Comparison of ENCODE assay signal across 8 cellular contexts in the genomic region with DNA sequence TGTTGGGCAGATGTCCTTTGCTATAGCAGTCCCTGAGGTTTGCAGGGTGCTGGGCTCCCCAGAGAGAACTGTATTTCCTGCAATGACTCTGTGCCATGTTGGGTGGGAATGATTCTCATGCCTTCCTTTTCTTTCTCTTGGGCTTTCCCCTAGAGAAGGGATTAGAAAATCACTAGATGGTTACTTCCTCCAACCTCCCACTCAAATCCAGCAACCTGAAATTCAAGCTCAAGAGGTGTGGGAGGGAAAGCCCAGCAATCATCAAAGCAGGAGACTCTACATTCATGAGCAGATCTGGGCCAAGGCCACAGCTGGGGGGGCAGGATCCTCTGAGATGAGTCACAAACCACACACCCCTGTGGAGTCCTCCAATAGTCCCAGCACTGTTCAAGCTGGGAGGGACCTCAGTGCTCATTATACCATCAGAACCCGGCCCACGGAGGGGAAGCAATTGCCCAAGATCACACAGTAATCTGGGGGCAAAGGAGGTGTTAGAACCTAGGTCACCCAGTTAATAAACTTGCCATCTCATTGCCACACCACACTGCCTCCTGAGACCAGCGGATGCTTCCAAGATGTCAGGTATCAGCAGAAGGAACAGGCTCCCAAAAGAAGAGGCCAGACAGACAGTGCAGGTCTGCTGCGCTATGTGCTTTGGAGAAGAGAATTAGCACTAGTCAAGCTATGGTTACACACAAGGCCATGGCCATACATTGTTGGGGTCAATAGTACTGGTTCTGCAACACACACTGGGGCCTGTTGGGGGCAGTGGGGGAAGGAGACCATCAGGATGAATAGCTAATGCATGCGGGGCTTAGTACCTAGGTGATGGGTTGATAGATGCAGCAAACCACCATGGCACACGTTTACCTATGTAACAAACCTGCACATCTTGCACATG.
A peak's percentile ranks its signal among the peaks of the same experiment; 100 is the strongest.
DNase-seq lines count a peak whose midpoint lies in the region; ATAC-seq and TF ChIP-seq lines count a peak whose summit lies in the region.

No MANE protein-coding gene starts in this region.

- DNase-seq in AG08395 (ENCODE audit: low spot score) (peak; percentile 83), SJCRH30 (peak; percentile 30), lung (ENCODE audit: low spot score) (peak; percentile 49), D341Med (ENCODE audit: low spot score) (no peak), NCI-H345 (lab: John Stamatoyannopoulos, UW) (no peak)
- DNase-seq in naive thymus-derived CD4-positive, alpha-beta T cell, result no peak

- peaks cover 0 to 12% (median 0%) of the 10 kb centered on the region in 5 donors for H3K27me3 Mint-ChIP-seq in naive thymus-derived CD4-positive, alpha-beta T cell

- H3K4me1 Mint-ChIP-seq in naive thymus-derived CD4-positive, alpha-beta T cell, result peaks cover 0 to 4% (median 0%) of the 10 kb centered on the region in 7 donors

- no peaks in the 10 kb centered on the region for H3K27me3 ChIP-seq in SJCRH30
- H3K27me3 ChIP-seq in lung (ENCODE audit: control insufficient read depth, insufficient read depth), result no peaks in the 10 kb centered on the region
- no peaks in the 10 kb centered on the region for H3K27me3 ChIP-seq in naive thymus-derived CD4-positive, alpha-beta T cell (ENCODE audit: control insufficient read depth in 2 of 2, insufficient read depth in 2 of 2, low read length in 2 of 2)

- H3K4me1 ChIP-seq in SJCRH30 (0 out of 2 replicates have a peak, but pooled peaks cover 5% of the 10 kb centered on the region), lung (ENCODE audit: control insufficient read depth in 2 of 2, insufficient read depth in 2 of 2, low read length in 2 of 2) (peaks cover 0 to 8% of the 10 kb centered on the region in 2 donors)
- H3K4me1 ChIP-seq in naive thymus-derived CD4-positive, alpha-beta T cell (ENCODE audit: control insufficient read depth in 2 of 2, insufficient read depth in 2 of 2, low read length in 2 of 2), result no peaks in the 10 kb centered on the region

- H3K4me3 ChIP-seq in SJCRH30 (no peak overlapping the region), lung (no peak overlapping the region)
- H3K4me3 ChIP-seq in naive thymus-derived CD4-positive, alpha-beta T cell (ENCODE audit: low read length), result no peak overlapping the region

- CTCF ChIA-PET in naive thymus-derived CD4-positive, alpha-beta T cell (lab: Charles Lee), result interaction anchor here (0.6 to 4.9 kb wide), 5 partner anchors 21 to 994 kb away, joined by 3 to 29 read pairs (median 4); no protein-coding TSS in a partner anchor

- 71 to 76% methylated on average over 6 of the region's 6 CpGs for WGBS in lung, 2 donors

- H3K27ac ChIP-seq in SJCRH30 (no peak overlapping the region), lung (ENCODE audit: low read depth in 1 of 2, low read length in 1 of 2) (no peak overlapping the region)
- H3K27ac ChIP-seq in naive thymus-derived CD4-positive, alpha-beta T cell (ENCODE audit: low read depth, low read length), result no peak overlapping the region

- H3K27ac Mint-ChIP-seq in naive thymus-derived CD4-positive, alpha-beta T cell, result no peak overlapping the region

- no peak for TF ChIP-seq CTCF in lung (IDR thresholded peaks at IDR 0.05; ENCODE audit: control extremely low read depth, extremely low read depth)

- POLR2A ChIA-PET in naive thymus-derived CD4-positive, alpha-beta T cell (lab: Charles Lee), result interaction anchor here (1.2 kb wide), 1 partner anchor 54 kb away, joined by 3 read pairs; no protein-coding TSS in a partner anchor

- peaks cover 0 to 3% (median 0%) of the 10 kb centered on the region in 5 donors for H3K36me3 Mint-ChIP-seq in naive thymus-derived CD4-positive, alpha-beta T cell

- no peaks in the 10 kb centered on the region for H3K36me3 ChIP-seq in SJCRH30
- no peaks in the 10 kb centered on the region for H3K36me3 ChIP-seq in lung (ENCODE audit: control insufficient read depth in 2 of 2, insufficient read depth in 2 of 2, low read length in 2 of 2)
- no peaks in the 10 kb centered on the region for H3K36me3 ChIP-seq in naive thymus-derived CD4-positive, alpha-beta T cell (ENCODE audit: control insufficient read depth in 2 of 3, insufficient read depth in 3 of 3, low read length in 3 of 3)

- H3K4me3 Mint-ChIP-seq in naive thymus-derived CD4-positive, alpha-beta T cell, result no peak overlapping the region

- H3K9me3 ChIP-seq in SJCRH30 (replicated peaks), result no peaks in the 10 kb centered on the region
- no peaks in the 10 kb centered on the region for H3K9me3 ChIP-seq in lung (ENCODE audit: control insufficient read depth in 2 of 2, insufficient read depth in 1 of 2, low read length in 1 of 2)
- no peaks in the 10 kb centered on the region for H3K9me3 ChIP-seq in naive thymus-derived CD4-positive, alpha-beta T cell (ENCODE audit: control insufficient read depth in 2 of 3, low read length in 3 of 3)

- intact Hi-C loops in naive thymus-derived CD4-positive, alpha-beta T cell (cut with micrococcal nuclease), result no loop called here

- H3K9me3 Mint-ChIP-seq in naive thymus-derived CD4-positive, alpha-beta T cell, result no peaks in the 10 kb centered on the region

- ATAC-seq in GM18868 (IDR thresholded peaks at IDR 0.05; ENCODE audit: unreplicated experiment) (peak; percentile 97), HG03060 (IDR thresholded peaks at IDR 0.05; ENCODE audit: low read depth, unreplicated experiment) (peak; percentile 67), lung (ENCODE audit: insufficient read depth, low FRiP score) (peak; percentile 73)
- ATAC-seq in naive thymus-derived CD4-positive, alpha-beta T cell, result no peak

Comparison
In these comparisons a context has a peak if more than half of its experiments do, and no peak if none do; other contexts are left out.
1. DNase-seq: peak in AG08395 (single experiment), SJCRH30 (2 of 2) and lung (single experiment); none in D341Med (single experiment), naive thymus-derived CD4-positive, alpha-beta T cell (0 of 9) and NCI-H345 (single experiment).